31 cellular contexts compared by ENCODE assay signal in the genomic region with DNA sequence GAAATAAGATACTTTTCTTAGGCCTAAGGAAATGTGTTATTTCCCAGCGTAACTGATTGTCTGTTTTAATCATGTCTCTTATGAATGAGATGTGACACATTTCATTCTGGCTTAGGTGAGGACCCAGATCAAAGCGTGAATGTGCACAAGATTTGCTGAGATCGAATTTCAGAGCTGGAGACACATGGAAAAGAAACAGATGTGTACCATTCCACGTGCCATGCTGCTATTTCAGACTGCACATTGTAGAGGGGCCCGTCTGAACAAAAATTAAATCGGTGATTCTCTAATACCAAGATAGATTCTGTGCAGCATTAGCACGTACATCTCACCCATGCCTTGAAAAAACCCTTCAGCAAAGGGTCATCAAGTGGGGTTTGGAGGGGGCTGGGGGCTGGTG.
"Had no signal": no experiment of that assay in that cellular context is flagged by ENCODE, and none has a peak within 500 bp of the region (broad histone marks: within the 10 kb centered on the region; RNA-seq: fewer than 3 reads in every experiment).

No MANE protein-coding gene starts in this region.

- H3K4me1 Mint-ChIP-seq: naive thymus-derived CD8-positive, alpha-beta T cell; stimulated activated memory B cell treated with anti-CD40 and anti-IgM and Interleukin-4, amounts not matched to agents 10 μg/mL and 1 μg/mL and 100 μg/mL, for 72 hours; stimulated activated naive CD8-positive, alpha-beta T cell treated with anti-CD3 and anti-CD28 coated beads, Interleukin-15, amount 100 ng/mL, for 72 hours had no signal

- H3K27me3 Mint-ChIP-seq: type B pancreatic cell had no signal

- H3K9me3 ChIP-seq: neutrophil, pancreas, prostate gland, testis, upper lobe of right lung, uterus had no signal

- H3K27ac Mint-ChIP-seq: naive thymus-derived CD8-positive, alpha-beta T cell; natural killer cell treated with Interleukin-12 subunit alpha and Interleukin-12 subunit beta and Interleukin-15 and Interleukin-18, amount 100 ng/mL, for 72 hours; nephron progenitor cell; stimulated activated memory B cell treated with anti-CD40 and anti-IgM and Interleukin-4, amounts not matched to agents 10 μg/mL and 1 μg/mL and 100 μg/mL, for 72 hours; type B pancreatic cell had no signal

- H3K36me3 ChIP-seq: neutrophil, pancreas, prostate gland, right atrium auricular region, spleen, suprapubic skin, tibial artery, transverse colon, upper lobe of right lung, uterus had no signal

- H3K4me1 ChIP-seq: pancreas, prostate gland, right atrium auricular region, spleen, suprapubic skin, testis, tibial artery, transverse colon, upper lobe of right lung, uterus had no signal

- H3K4me3 ChIP-seq: pancreas, prostate gland, right atrium auricular region, skin epidermis, smooth muscle cell, spleen, suprapubic skin, testis, tibial artery, transverse colon, upper lobe of right lung, uterus had no signal

- H3K4me3 Mint-ChIP-seq: naive thymus-derived CD8-positive, alpha-beta T cell; natural killer cell treated with Interleukin-12 subunit alpha and Interleukin-12 subunit beta and Interleukin-15 and Interleukin-18, amount 100 ng/mL, for 72 hours; nephron progenitor cell; neural crest cell; stimulated activated memory B cell treated with anti-CD40 and anti-IgM and Interleukin-4, amounts not matched to agents 10 μg/mL and 1 μg/mL and 100 μg/mL, for 72 hours; stimulated activated naive CD8-positive, alpha-beta T cell treated with anti-CD3 and anti-CD28 coated beads, Interleukin-15, amount 100 ng/mL, for 72 hours; type B pancreatic cell had no signal

- H3K27me3 ChIP-seq: neutrophil, pancreas, right atrium auricular region, suprapubic skin, testis, tibial artery, transverse colon, uterus had no signal

- H3K36me3 Mint-ChIP-seq: naive thymus-derived CD8-positive, alpha-beta T cell; natural killer cell treated with Interleukin-12 subunit alpha and Interleukin-12 subunit beta and Interleukin-15 and Interleukin-18, amount 100 ng/mL, for 72 hours; stimulated activated memory B cell treated with anti-CD40 and anti-IgM and Interleukin-4, amounts not matched to agents 10 μg/mL and 1 μg/mL and 100 μg/mL, for 72 hours; type B pancreatic cell had no signal

- H3K9me3 Mint-ChIP-seq: natural killer cell treated with Interleukin-12 subunit alpha and Interleukin-12 subunit beta and Interleukin-15 and Interleukin-18, amount 100 ng/mL, for 72 hours; neural crest cell; type B pancreatic cell had no signal

- ATAC-seq: naive thymus-derived CD8-positive, alpha-beta T cell; natural killer cell treated with Interleukin-12 subunit alpha and Interleukin-12 subunit beta and Interleukin-15 and Interleukin-18, amount 100 ng/mL, for 72 hours; pancreas; sciatic nerve; stimulated activated memory B cell treated with anti-CD40 and anti-IgM and Interleukin-4, amounts not matched to agents 10 μg/mL and 1 μg/mL and 100 μg/mL, for 72 hours; stimulated activated naive CD8-positive, alpha-beta T cell treated with anti-CD3 and anti-CD28 coated beads, Interleukin-15, amount 100 ng/mL, for 72 hours; stimulated activated naive CD8-positive, alpha-beta T cell treated with anti-CD3 and anti-CD28 coated beads, Interleukin-15, Interleukin-2, amounts not matched to agents 100 U/mL and 50 U/mL, for 24 hours; upper lobe of right lung had no signal

- H3K27ac ChIP-seq: neutrophil, pancreas, prostate gland, right atrium auricular region, skin epidermis, spleen, suprapubic skin, testis, tibial artery, transverse colon, upper lobe of right lung, uterus had no signal

- DNase-seq: naive thymus-derived CD8-positive, alpha-beta T cell; nephron progenitor cell; nucleus accumbens; pancreas; retina; spleen; stimulated activated CD4-positive, alpha-beta T cell treated with anti-CD3 and anti-CD28 coated beads, Interleukin-12 subunit alpha, Interleukin-12 subunit beta, amount 100 ng/mL, for 4 hours; stimulated activated CD4-positive, alpha-beta T cell treated with anti-CD3 and anti-CD28 coated beads, Interleukin-1b, Interleukin-23, amount 100 ng/mL, for 48 hours; stimulated activated CD4-positive, alpha-beta T cell treated with anti-CD3 and anti-CD28 coated beads, Interleukin-4, amount 100 ng/mL, for 1 hour; stimulated activated CD4-positive, alpha-beta T cell treated with anti-CD3 and anti-CD28 coated beads, Interleukin-4, amount 100 ng/mL, for 4 hours; stimulated activated CD8-positive, alpha-beta memory T cell treated with anti-CD3 and anti-CD28 coated beads, Interleukin-4, amount 100 ng/mL, for 48 hours; stimulated activated naive CD4-positive, alpha-beta T cell; stimulated activated naive CD8-positive, alpha-beta T cell treated with anti-CD3 and anti-CD28 coated beads, Interleukin-15, amount 100 ng/mL, for 72 hours; stimulated activated naive CD8-positive, alpha-beta T cell treated with anti-CD3 and anti-CD28 coated beads, Interleukin-15, Interleukin-2, amounts not matched to agents 100 U/mL and 50 U/mL, for 24 hours; substantia nigra; testis; tibial artery; transverse colon; upper lobe of right lung; uterus had no signal
